In genomic region chr16:25066747-25067631, GRCh38 we compare ENCODE assay signal across 1 cellular context.
TF ChIP-seq lines count a peak whose summit lies in the region.

No MANE protein-coding gene starts in this region.

TF ChIP-seq in SK-N-SH treated with all-trans-retinoic acid at 6 μM for 48 hours, 23 proteins besides CTCF, POLR2A, EP300 and RAD21 (continued from another document):
- no peak for TF ChIP-seq POU6F1 (CRISPR knock-in tag; IDR thresholded peaks at IDR 0.05; ENCODE audit: borderline replicate concordance, low read depth)
